In genomic region chr17:77696151-77696719, GRCh38 we compare ENCODE assay signal across 1 cellular context.
TF ChIP-seq lines count a peak whose summit lies in the region.

No MANE protein-coding gene starts in this region.

TF ChIP-seq in SK-N-SH, 30 proteins besides CTCF, POLR2A, EP300 and RAD21 (continued from another document):
- TF ChIP-seq GATA2 (CRISPR knock-in tag; IDR thresholded peaks at IDR 0.05) (no peak), CHD2 (IDR thresholded peaks at IDR 0.05; ENCODE audit: low read length, partially characterized antibody) (no peak), TCF12 (IDR thresholded peaks at IDR 0.05) (no peak), MXI1 (IDR thresholded peaks at IDR 0.05; ENCODE audit: low read depth, low read length) (no peak)
